Comparison of ENCODE assay signal across 27 cellular contexts in genomic region chr3:172415323-172415722, GRCh38. TPM values are rescaled to one million over a fixed set of nuclear protein-coding genes. Genes with fewer than 3 reads are reported as not detected.
"Had no signal": no experiment of that assay in that cellular context is flagged by ENCODE, and none has a peak within 500 bp of the region (broad histone marks: within the 10 kb centered on the region; RNA-seq: fewer than 3 reads in every experiment).

No MANE protein-coding gene starts in this region.

- FAIRE-seq: kidney had no signal

- DNase-seq: cortex of kidney; foreskin fibroblast; gastrocnemius medialis; heart left ventricle; kidney; natural killer cell; occipital lobe; ovary; psoas muscle; right cardiac atrium; sigmoid colon; stimulated activated CD4-positive, alpha-beta T cell treated with anti-CD3 and anti-CD28 coated beads, Interleukin-4, amount 100 ng/mL, for 4 hours; stimulated activated naive CD8-positive, alpha-beta T cell treated with anti-CD3 and anti-CD28 coated beads, Interleukin-15, Interleukin-2, amounts not matched to agents 100 U/mL and 50 U/mL, for 24 hours; upper lobe of right lung; uterus had no signal

- H3K4me3 ChIP-seq: gastrocnemius medialis, heart left ventricle, hepatocyte, lung, ovary, psoas muscle, sigmoid colon, thoracic aorta, tibial nerve, upper lobe of right lung, uterus had no signal

- H3K27ac ChIP-seq: gastrocnemius medialis, heart left ventricle, hepatocyte, ovary, psoas muscle, sigmoid colon, thoracic aorta, tibial nerve, upper lobe of right lung, uterus had no signal

- H3K27me3 ChIP-seq: gastrocnemius medialis, heart left ventricle, hepatocyte, ovary, sigmoid colon, tibial nerve, upper lobe of right lung, uterus had no signal

- H3K9me3 ChIP-seq: ovary, thoracic aorta, upper lobe of right lung, uterus had no signal

- H3K4me1 ChIP-seq: gastrocnemius medialis, heart left ventricle, psoas muscle, sigmoid colon, tibial nerve, upper lobe of right lung, uterus had no signal

- H3K36me3 ChIP-seq: gastrocnemius medialis, heart left ventricle, ovary, sigmoid colon, thoracic aorta, tibial nerve, upper lobe of right lung, uterus had no signal

- H3K4me2 ChIP-seq: hepatocyte had no signal

RNA-seq across cellular contexts. Expression of gene GHSR, which starts 32.9 kb away (rescaled TPM):
- total RNA-seq: dermis microvascular lymphatic vessel endothelial cell, gastrocnemius medialis, heart left ventricle, hepatocyte, kidney, left lobe of liver, liver, lung, mononuclear cell, occipital lobe, ovary, psoas muscle, renal cortical epithelial cell, right cardiac atrium, skeletal muscle tissue, thoracic aorta, tibial nerve, upper lobe of right lung, uterus had no signal
- polyA plus RNA-seq: esophagus, heart left ventricle, hepatocyte, liver, neural cell, ovary, psoas muscle, right cardiac atrium, sigmoid colon had no signal
